Comparison of ENCODE assay signal across 1 cellular context in genomic region chr14:25038044-25038668, GRCh38.
TF ChIP-seq lines count a peak whose summit lies in the region.

No MANE protein-coding gene starts in this region.

TF ChIP-seq in HepG2, 621 proteins besides CTCF, POLR2A, EP300 and RAD21 (continued from another document):
- TF ChIP-seq ZNF7 (CRISPR knock-in tag; IDR thresholded peaks at IDR 0.05), result peak; percentile 73
